In the genomic region with DNA sequence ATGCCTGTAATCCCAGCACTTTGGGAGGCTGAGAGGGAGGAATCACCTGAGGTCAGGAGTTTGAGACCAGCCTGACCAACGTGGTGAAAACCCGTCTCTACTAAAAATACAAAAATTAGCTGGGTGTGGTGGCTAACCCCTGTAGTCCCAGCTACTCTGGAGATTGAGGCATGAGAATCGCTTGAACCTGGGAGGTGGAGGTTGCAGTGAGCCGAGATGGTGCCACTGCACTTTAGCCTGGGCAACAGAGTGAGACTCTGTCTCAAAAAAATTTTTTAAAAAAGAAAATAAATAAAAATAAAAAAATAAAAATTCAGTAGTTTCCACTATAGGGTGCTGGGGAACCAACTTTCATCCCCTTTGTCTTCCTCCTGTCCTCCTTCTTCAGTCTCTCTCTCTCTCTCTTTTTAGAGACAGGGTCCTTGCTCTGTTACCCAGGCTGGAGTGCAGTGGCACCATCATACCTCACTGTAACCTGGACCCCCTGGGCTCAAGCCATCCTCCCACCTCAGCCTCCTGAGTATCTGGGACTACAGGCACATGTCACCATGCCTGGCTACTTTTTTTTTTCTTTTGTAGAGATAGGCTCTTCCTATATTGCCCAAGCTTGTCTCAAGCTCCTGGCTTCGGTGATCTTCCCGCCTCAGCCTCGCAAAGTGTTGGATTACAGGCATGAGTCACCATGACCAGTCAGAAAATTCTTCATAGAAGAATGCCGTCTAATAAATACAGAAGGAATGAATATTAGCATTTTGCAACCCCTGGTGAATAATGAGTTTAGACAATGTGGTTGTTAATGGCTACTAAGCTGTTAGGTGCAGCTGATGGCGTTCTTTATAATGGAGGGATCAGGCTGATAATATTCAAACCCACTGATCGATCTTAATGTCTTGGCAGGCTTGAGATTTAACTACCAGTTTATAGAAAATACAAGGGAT, we compare ENCODE assay signal across 1 cellular context.
TF ChIP-seq lines count a peak whose summit lies in the region.

No MANE protein-coding gene starts in this region.

TF ChIP-seq in Ishikawa, 13 proteins besides CTCF, POLR2A, EP300 and RAD21:
- TF ChIP-seq YY1 (IDR thresholded peaks at IDR 0.05; ENCODE audit: low read depth) (no peak; the same call in 1 of the 2 replicates), CREB1 (IDR thresholded peaks at IDR 0.05; ENCODE audit: low read depth) (no peak), CEBPB (IDR thresholded peaks at IDR 0.05) (peak; percentile 85), NFIC (IDR thresholded peaks at IDR 0.05) (peak; percentile 39; the same call in 1 of the 2 replicates), TEAD4 (IDR thresholded peaks at IDR 0.05) (peak; percentile 81), ZBTB7A (IDR thresholded peaks at IDR 0.05; ENCODE audit: low read depth) (no peak), EGR1 (IDR thresholded peaks at IDR 0.05) (no peak), REST (IDR thresholded peaks at IDR 0.05; ENCODE audit: low read depth) (no peak), FOXM1 (IDR thresholded peaks at IDR 0.05; ENCODE audit: borderline replicate concordance, low read depth) (no peak), TAF1 (IDR thresholded peaks at IDR 0.05; ENCODE audit: low read depth) (no peak), TCF12 (IDR thresholded peaks at IDR 0.05; ENCODE audit: low read depth) (peak; percentile 58)
- TF ChIP-seq, protein P1, sequence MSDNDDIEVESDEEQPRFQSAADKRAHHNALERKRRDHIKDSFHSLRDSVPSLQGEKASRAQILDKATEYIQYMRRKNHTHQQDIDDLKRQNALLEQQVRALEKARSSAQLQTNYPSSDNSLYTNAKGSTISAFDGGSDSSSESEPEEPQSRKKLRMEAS (IDR thresholded peaks at IDR 0.05), result peak; percentile 90
- TF ChIP-seq, protein P2, sequence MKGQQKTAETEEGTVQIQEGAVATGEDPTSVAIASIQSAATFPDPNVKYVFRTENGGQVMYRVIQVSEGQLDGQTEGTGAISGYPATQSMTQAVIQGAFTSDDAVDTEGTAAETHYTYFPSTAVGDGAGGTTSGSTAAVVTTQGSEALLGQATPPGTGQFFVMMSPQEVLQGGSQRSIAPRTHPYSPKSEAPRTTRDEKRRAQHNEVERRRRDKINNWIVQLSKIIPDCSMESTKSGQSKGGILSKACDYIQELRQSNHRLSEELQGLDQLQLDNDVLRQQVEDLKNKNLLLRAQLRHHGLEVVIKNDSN (IDR thresholded peaks at IDR 0.05), result no peak
